ENCODE assay signal across 23 cellular contexts in genomic region chr10:42743697-42744096, GRCh38.
"Had no signal": no experiment of that assay in that cellular context is flagged by ENCODE, and none has a peak within 500 bp of the region (broad histone marks: within the 10 kb centered on the region; RNA-seq: fewer than 3 reads in every experiment).

No MANE protein-coding gene starts in this region.

- H3K27me3 ChIP-seq: breast epithelium, SJSA1 had no signal

- H3K4me3 ChIP-seq: breast epithelium, SJSA1 had no signal

- ATAC-seq: activated CD8-positive, alpha-beta T cell treated with anti-CD3 and anti-CD28 coated beads, Interleukin-2, amount 10 ng/mL, durations not matched to agents 7 days and 5 days; PC-3; SK-N-SH treated with all-trans-retinoic acid at 6 μM for 48 hours; WTC11 had no signal

- H3K4me1 ChIP-seq: breast epithelium, SJSA1 had no signal

- H3K27ac Mint-ChIP-seq: activated CD8-positive, alpha-beta T cell treated with anti-CD3 and anti-CD28 coated beads, Interleukin-2, amount 10 ng/mL, durations not matched to agents 7 days and 5 days; activated naive CD4-positive, alpha-beta T cell treated with anti-CD3 and anti-CD28 coated beads, Interleukin-2, amount 50 U/mL, for 24 hours; T-helper 1 cell treated with Interleukin-12 subunit alpha and Interleukin-12 subunit beta and Interleukin-4 antibody, amounts not matched to agents 30 μg/mL and 1 μg/mL, for 36 hours; WTC11 had no signal

- H3K27ac ChIP-seq: breast epithelium, SJSA1 had no signal

- FAIRE-seq: RCC 7860 had no signal

- H3K36me3 ChIP-seq: breast epithelium, SJSA1 had no signal

- DNase-seq: activated CD4-positive, alpha-beta T cell treated with anti-CD3 and anti-CD28 coated beads for 48 hours; activated CD4-positive, alpha-beta T cell treated with anti-CD3 and anti-CD28 coated beads, Interleukin-2, amount 50 U/mL, for 4 hours; activated CD4-positive, CD25-positive, alpha-beta regulatory T cell treated with anti-CD3 and anti-CD28 coated beads, Interleukin-2, amount 50 U/mL, for 72 hours; activated CD8-positive, alpha-beta memory T cell treated with anti-CD3 and anti-CD28 coated beads, Interleukin-2, amount 50 U/mL, for 48 hours; activated CD8-positive, alpha-beta T cell treated with anti-CD3 and anti-CD28 coated beads, Interleukin-2, amount 10 ng/mL, durations not matched to agents 7 days and 5 days; activated T-cell treated with anti-CD3 and anti-CD28 coated beads, Interleukin-2, amount 50 U/mL, for 1 hour; aorta; caudate nucleus; NCI-H1105 treated with DMSO at 0.1 percent for 48 hours; NCI-H1436 treated with DMSO at 0.1 percent for 48 hours; NCI-H2029 treated with DMSO at 0.1 percent for 48 hours; NCI-H345; NCI-H510A; NCI-H526 treated with DMSO at 0.1 percent for 48 hours; SHP77 had no signal

- H3K4me3 Mint-ChIP-seq: activated CD8-positive, alpha-beta T cell treated with anti-CD3 and anti-CD28 coated beads, Interleukin-2, amount 10 ng/mL, durations not matched to agents 7 days and 5 days; activated naive CD4-positive, alpha-beta T cell treated with anti-CD3 and anti-CD28 coated beads, Interleukin-2, amount 50 U/mL, for 24 hours; T-helper 1 cell treated with Interleukin-12 subunit alpha and Interleukin-12 subunit beta and Interleukin-4 antibody, amounts not matched to agents 30 μg/mL and 1 μg/mL, for 36 hours; WTC11 had no signal

- H3K4me1 Mint-ChIP-seq: activated naive CD4-positive, alpha-beta T cell treated with anti-CD3 and anti-CD28 coated beads, Interleukin-2, amount 50 U/mL, for 24 hours; WTC11 had no signal

- H3K9me3 ChIP-seq: SJSA1 had no signal
